ENCODE assay signal across 21 cellular contexts in genomic region chr22:32917577-32918375, GRCh38.
DNase-seq lines count a peak whose midpoint lies in the region; TF ChIP-seq lines count a peak whose summit lies in the region.
"Had no signal": no experiment of that assay in that cellular context is flagged by ENCODE, and none has a peak within 500 bp of the region (broad histone marks: within the 10 kb centered on the region; RNA-seq: fewer than 3 reads in every experiment).

No MANE protein-coding gene starts in this region.

- no peaks in the 10 kb centered on the region for H3F3A ChIP-seq in neural progenitor cell (ENCODE audit: low read depth)

- no peak for TF ChIP-seq POLR2A in NB4 (IDR thresholded peaks at IDR 0.05; ENCODE audit: extremely low read depth, insufficient read length)

- H3K4me3 Mint-ChIP-seq in glutamatergic neuron (ENCODE audit: unreplicated experiment) (no peak overlapping the region), neural progenitor cell (no peak overlapping the region)
- H3K4me3 Mint-ChIP-seq: activated naive CD4-positive, alpha-beta T cell treated with anti-CD3 and anti-CD28 coated beads, Interleukin-2, amount 50 U/mL, for 24 hours; CD4-positive, alpha-beta T cell; effector memory CD8-positive, alpha-beta T cell; stimulated activated memory B cell treated with anti-CD40 and anti-IgM and Interleukin-4, amounts not matched to agents 10 μg/mL and 1 μg/mL and 100 μg/mL, for 72 hours had no signal

- H4K20me1 ChIP-seq in neural progenitor cell (ENCODE audit: low read depth), result no peaks in the 10 kb centered on the region

- no peak for TF ChIP-seq CTCF in BE2C (IDR thresholded peaks at IDR 0.05; ENCODE audit: low read depth, low read length)
- no peak for TF ChIP-seq CTCF in NB4 (IDR thresholded peaks at IDR 0.05; ENCODE audit: low read depth, low read length)
- no peak for TF ChIP-seq CTCF in glutamatergic neuron (IDR thresholded peaks at IDR 0.05; ENCODE audit: partially characterized antibody, unreplicated experiment)
- TF ChIP-seq CTCF in neural progenitor cell (IDR thresholded peaks at IDR 0.05), result no peak

- no peak overlapping the region for H3K4me2 ChIP-seq in neural progenitor cell

- H3K27me3 ChIP-seq in BE2C (no peaks in the 10 kb centered on the region), neural progenitor cell (no peaks in the 10 kb centered on the region)
- H3K27me3 ChIP-seq: sigmoid colon had no signal

- H3K36me3 Mint-ChIP-seq in glutamatergic neuron (ENCODE audit: unreplicated experiment) (peaks cover 5% of the 10 kb centered on the region), neural progenitor cell (no peaks in the 10 kb centered on the region)
- H3K36me3 Mint-ChIP-seq: activated naive CD4-positive, alpha-beta T cell treated with anti-CD3 and anti-CD28 coated beads, Interleukin-2, amount 50 U/mL, for 24 hours; stimulated activated memory B cell treated with anti-CD40 and anti-IgM and Interleukin-4, amounts not matched to agents 10 μg/mL and 1 μg/mL and 100 μg/mL, for 72 hours had no signal

- no peaks in the 10 kb centered on the region for H3K36me3 ChIP-seq in BE2C
- no peaks in the 10 kb centered on the region for H3K36me3 ChIP-seq in neural progenitor cell
- H3K36me3 ChIP-seq: esophagus squamous epithelium, sigmoid colon, tibial artery had no signal

- H3K4me1 ChIP-seq in BE2C, result peaks cover 18% of the 10 kb centered on the region
- peaks cover 13% of the 10 kb centered on the region for H3K4me1 ChIP-seq in neural progenitor cell

- H3K27me3 Mint-ChIP-seq in glutamatergic neuron (ENCODE audit: unreplicated experiment) (no peaks in the 10 kb centered on the region), neural progenitor cell (ENCODE audit: insufficient read depth, low read depth) (peaks cover 7% of the 10 kb centered on the region)
- H3K27me3 Mint-ChIP-seq: activated naive CD4-positive, alpha-beta T cell treated with anti-CD3 and anti-CD28 coated beads, Interleukin-2, amount 50 U/mL, for 24 hours; CD4-positive, alpha-beta T cell had no signal

- no peak overlapping the region for H3K9ac ChIP-seq in neural progenitor cell

- H3K27ac ChIP-seq in neural progenitor cell, result no peak overlapping the region
- H3K27ac ChIP-seq: esophagus squamous epithelium, sigmoid colon, tibial artery had no signal

- H3K4me1 Mint-ChIP-seq in glutamatergic neuron (ENCODE audit: low read depth, unreplicated experiment) (peaks cover 6% of the 10 kb centered on the region), neural progenitor cell (peaks cover 12% of the 10 kb centered on the region)
- H3K4me1 Mint-ChIP-seq: activated naive CD4-positive, alpha-beta T cell treated with anti-CD3 and anti-CD28 coated beads, Interleukin-2, amount 50 U/mL, for 24 hours; stimulated activated memory B cell treated with anti-CD40 and anti-IgM and Interleukin-4, amounts not matched to agents 10 μg/mL and 1 μg/mL and 100 μg/mL, for 72 hours had no signal

- H3K9me3 ChIP-seq in BE2C, result peaks cover 2% of the 10 kb centered on the region
- H3K9me3 ChIP-seq in neural progenitor cell (ENCODE audit: low read depth), result no peaks in the 10 kb centered on the region

- H3K9me3 Mint-ChIP-seq in glutamatergic neuron (ENCODE audit: unreplicated experiment) (no peaks in the 10 kb centered on the region), neural progenitor cell (peaks cover 7% of the 10 kb centered on the region)
- H3K9me3 Mint-ChIP-seq: activated naive CD4-positive, alpha-beta T cell treated with anti-CD3 and anti-CD28 coated beads, Interleukin-2, amount 50 U/mL, for 24 hours had no signal

- H3K27ac Mint-ChIP-seq in glutamatergic neuron (ENCODE audit: unreplicated experiment) (no peak overlapping the region), neural progenitor cell (no peak overlapping the region)
- H3K27ac Mint-ChIP-seq: activated naive CD4-positive, alpha-beta T cell treated with anti-CD3 and anti-CD28 coated beads, Interleukin-2, amount 50 U/mL, for 24 hours; CD4-positive, alpha-beta T cell; stimulated activated memory B cell treated with anti-CD40 and anti-IgM and Interleukin-4, amounts not matched to agents 10 μg/mL and 1 μg/mL and 100 μg/mL, for 72 hours had no signal

- no peak overlapping the region for H2AFZ ChIP-seq in neural progenitor cell (replicated peaks)

- H3K79me2 ChIP-seq in neural progenitor cell (ENCODE audit: low read depth), result no peaks in the 10 kb centered on the region

- peak overlapping the region; percentile 30 for H3K4me3 ChIP-seq in BE2C (ENCODE audit: low read depth, low read length)
- peak overlapping the region; percentile 11 for H3K4me3 ChIP-seq in NB4 (ENCODE audit: low read depth, low read length)
- no peak overlapping the region for H3K4me3 ChIP-seq in neural progenitor cell
- H3K4me3 ChIP-seq: esophagus squamous epithelium, sigmoid colon, tibial artery had no signal

- DNase-seq in BE2C (peak; percentile 78), NB4 (ENCODE audit: low read depth) (peak; percentile 94), glutamatergic neuron (peak; percentile 54), neural progenitor cell (ENCODE audit: low spot score) (peak; percentile 6), HuH-7 (ENCODE audit: low spot score) (no peak), SIG-M5 treated with dmso at 0.1 percent for 504 hours (lab: John Stamatoyannopoulos, UW; ENCODE audit: unreplicated experiment) (no peak), occipital lobe (lab: John Stamatoyannopoulos, UW) (no peak)
- DNase-seq in stimulated activated CD4-positive, alpha-beta T cell treated with anti-CD3 and anti-CD28 coated beads, Interleukin-2, amount 100 ng/mL, for 24 hours, result no peak
- DNase-seq: activated CD4-positive, alpha-beta T cell treated with anti-CD3 and anti-CD28 coated beads for 4 hours; CD4-positive, alpha-beta T cell; DMS53; effector memory CD8-positive, alpha-beta T cell; esophagus squamous epithelium; KBM-7; NCI-H2081 treated with DMSO at 0.1 percent for 48 hours; NCI-H69; sigmoid colon; SW 1271; tibial artery had no signal

Comparison
In these comparisons a context has a peak if more than half of its experiments do, and no peak if none do; other contexts are left out.
1. DNase-seq: peak in BE2C (single experiment), NB4 (single experiment), glutamatergic neuron (single experiment) and neural progenitor cell (single experiment); none in HuH-7 (single experiment), SIG-M5 treated with dmso at 0.1 percent for 504 hours (single experiment), occipital lobe (single experiment) and stimulated activated CD4-positive, alpha-beta T cell treated with anti-CD3 and anti-CD28 coated beads, Interleukin-2, amount 100 ng/mL, for 24 hours (0 of 2).